In genomic region chr13:99600318-99600717, GRCh38 we compare ENCODE assay signal across 15 cellular contexts. TPM values are rescaled to one million over a fixed set of nuclear protein-coding genes. Genes with fewer than 3 reads are reported as not detected.
A peak's percentile ranks its signal among the peaks of the same experiment; 100 is the strongest.
DNase-seq lines count a peak whose midpoint lies in the region; ATAC-seq, FAIRE-seq and TF ChIP-seq lines count a peak whose summit lies in the region.
"Had no signal": no experiment of that assay in that cellular context is flagged by ENCODE, and none has a peak within 500 bp of the region (broad histone marks: within the 10 kb centered on the region; RNA-seq: fewer than 3 reads in every experiment).

No MANE protein-coding gene starts in this region.

- H3K36me3 ChIP-seq in OCI-LY3 (replicated peaks; ENCODE audit: low read depth, low read length): no peaks in the 10 kb centered on the region

- no peak overlapping the region for H3K4me3 Mint-ChIP-seq in natural killer cell
- no peak overlapping the region for H3K4me3 Mint-ChIP-seq in natural killer cell treated with Interleukin-12 subunit alpha and Interleukin-12 subunit beta and Interleukin-15 and Interleukin-18, amount 100 ng/mL, for 72 hours
- no peak overlapping the region for H3K4me3 Mint-ChIP-seq in type B pancreatic cell
- H3K4me3 Mint-ChIP-seq: stimulated activated effector memory CD8-positive, alpha-beta T cell treated with anti-CD3 and anti-CD28 coated beads, Interleukin-12 subunit alpha, Interleukin-12 subunit beta, amount 100 ng/mL, for 72 hours had no signal

- no peak overlapping the region for H3K27ac ChIP-seq in OCI-LY3 (ENCODE audit: low read length)

- no peaks in the 10 kb centered on the region for H3K27me3 ChIP-seq in OCI-LY3 (ENCODE audit: low read depth, low read length)

- H3K4me1 ChIP-seq in OCI-LY3 (ENCODE audit: low read length): peaks cover 18% of the 10 kb centered on the region

- H3K9ac ChIP-seq in OCI-LY3 (ENCODE audit: low read length): no peak overlapping the region

- 0 out of 2 replicates have a peak overlapping the region, but pooled peaks have one; percentile 8 for H3K4me2 ChIP-seq in OCI-LY3 (ENCODE audit: low read length)

- no peaks in the 10 kb centered on the region for H3K79me2 ChIP-seq in OCI-LY3 (ENCODE audit: low read length)

- H3K9me3 ChIP-seq in OCI-LY3 (ENCODE audit: insufficient read depth, low read length): no peaks in the 10 kb centered on the region

- no peak for FAIRE-seq in HTR-8/SVneo (lab: Jason Lieb, UNC)
- FAIRE-seq: colon had no signal

- intact Hi-C loops in natural killer cell (cut with micrococcal nuclease): no loop called here

- H3K27ac Mint-ChIP-seq in natural killer cell (no peak overlapping the region), type B pancreatic cell (no peak overlapping the region)
- H3K27ac Mint-ChIP-seq in natural killer cell treated with Interleukin-12 subunit alpha and Interleukin-12 subunit beta and Interleukin-15 and Interleukin-18, amount 100 ng/mL, for 72 hours: no peak overlapping the region
- H3K27ac Mint-ChIP-seq: stimulated activated effector memory CD8-positive, alpha-beta T cell treated with anti-CD3 and anti-CD28 coated beads, Interleukin-12 subunit alpha, Interleukin-12 subunit beta, amount 100 ng/mL, for 72 hours had no signal

- H2AFZ ChIP-seq in OCI-LY3 (ENCODE audit: low read depth, low read length): peak overlapping the region; percentile 59

- no peak for DNase-seq in natural killer cell
- DNase-seq in natural killer cell treated with Interleukin-12 subunit alpha and Interleukin-12 subunit beta and Interleukin-15 and Interleukin-18, amount 100 ng/mL, for 72 hours (ENCODE audit: low spot score): no peak
- DNase-seq in erythroblast (lab: John Stamatoyannopoulos, UW): peak; percentile 20 to 31
- DNase-seq in type B pancreatic cell (ENCODE audit: extremely low spot score, unreplicated experiment): no peak
- DNase-seq in HTR-8/SVneo (ENCODE audit: insufficient read length, low spot score): no peak
- DNase-seq in cerebellum (ENCODE audit: low spot score): no peak
- DNase-seq: activated CD8-positive, alpha-beta memory T cell treated with anti-CD3 and anti-CD28 coated beads for 24 hours; AML-193; foreskin fibroblast; left ventricle myocardium superior had no signal

- TF ChIP-seq CTCF in natural killer cell (IDR thresholded peaks at IDR 0.05): no peak
- peak; percentile 49 for TF ChIP-seq CTCF in OCI-LY3 (IDR thresholded peaks at IDR 0.05; ENCODE audit: low read depth, low read length)
- TF ChIP-seq CTCF in type B pancreatic cell (conservative IDR thresholded peaks at IDR 0.05): peak; percentile 53

- H4K20me1 ChIP-seq in OCI-LY3 (ENCODE audit: insufficient read depth, low read length): no peaks in the 10 kb centered on the region

- no peak for TF ChIP-seq POLR2A in erythroblast (IDR thresholded peaks at IDR 0.05; ENCODE audit: low read length)

- H3K9me3 Mint-ChIP-seq in natural killer cell (no peaks in the 10 kb centered on the region), type B pancreatic cell (no peaks in the 10 kb centered on the region)
- H3K9me3 Mint-ChIP-seq in natural killer cell treated with Interleukin-12 subunit alpha and Interleukin-12 subunit beta and Interleukin-15 and Interleukin-18, amount 100 ng/mL, for 72 hours: no peaks in the 10 kb centered on the region
- H3K9me3 Mint-ChIP-seq: activated naive CD4-positive, alpha-beta T cell treated with anti-CD3 and anti-CD28 coated beads, Interleukin-2, amount 50 U/mL, for 72 hours; stimulated activated effector memory CD8-positive, alpha-beta T cell treated with anti-CD3 and anti-CD28 coated beads, Interleukin-12 subunit alpha, Interleukin-12 subunit beta, amount 100 ng/mL, for 72 hours had no signal

- H3K4me3 ChIP-seq in OCI-LY3 (ENCODE audit: low read length): no peak overlapping the region

- H3K27me3 Mint-ChIP-seq in natural killer cell (ENCODE audit: low read depth in 2 of 2) (peaks cover 0 to 4% of the 10 kb centered on the region in 2 donors), type B pancreatic cell (peaks cover 13% of the 10 kb centered on the region)
- peaks cover 0 to 6% of the 10 kb centered on the region in 2 donors for H3K27me3 Mint-ChIP-seq in natural killer cell treated with Interleukin-12 subunit alpha and Interleukin-12 subunit beta and Interleukin-15 and Interleukin-18, amount 100 ng/mL, for 72 hours

- H3K4me1 Mint-ChIP-seq in natural killer cell (peaks cover 23 to 24% of the 10 kb centered on the region in 2 donors), type B pancreatic cell (ENCODE audit: unreplicated experiment) (peaks cover 10% of the 10 kb centered on the region)
- H3K4me1 Mint-ChIP-seq in natural killer cell treated with Interleukin-12 subunit alpha and Interleukin-12 subunit beta and Interleukin-15 and Interleukin-18, amount 100 ng/mL, for 72 hours (ENCODE audit: low read depth in 2 of 2): peaks cover 17 to 23% of the 10 kb centered on the region in 2 donors

- ATAC-seq in natural killer cell: peak in 2 of 3 donors; percentile 34
- no peak for ATAC-seq in natural killer cell treated with Interleukin-12 subunit alpha and Interleukin-12 subunit beta and Interleukin-15 and Interleukin-18, amount 100 ng/mL, for 72 hours
- ATAC-seq in GM18517 (IDR thresholded peaks at IDR 0.05; ENCODE audit: unreplicated experiment): no peak
- ATAC-seq: activated naive CD4-positive, alpha-beta T cell treated with anti-CD3 and anti-CD28 coated beads, Interleukin-2, amount 50 U/mL, for 72 hours; left ventricle myocardium superior; stimulated activated effector memory CD8-positive, alpha-beta T cell treated with anti-CD3 and anti-CD28 coated beads, Interleukin-12 subunit alpha, Interleukin-12 subunit beta, amount 100 ng/mL, for 72 hours had no signal

- H3K36me3 Mint-ChIP-seq in natural killer cell (no peaks in the 10 kb centered on the region), type B pancreatic cell (no peaks in the 10 kb centered on the region)
- H3K36me3 Mint-ChIP-seq in natural killer cell treated with Interleukin-12 subunit alpha and Interleukin-12 subunit beta and Interleukin-15 and Interleukin-18, amount 100 ng/mL, for 72 hours: no peaks in the 10 kb centered on the region
- H3K36me3 Mint-ChIP-seq: activated naive CD4-positive, alpha-beta T cell treated with anti-CD3 and anti-CD28 coated beads, Interleukin-2, amount 50 U/mL, for 72 hours; stimulated activated effector memory CD8-positive, alpha-beta T cell treated with anti-CD3 and anti-CD28 coated beads, Interleukin-12 subunit alpha, Interleukin-12 subunit beta, amount 100 ng/mL, for 72 hours had no signal

RNA-seq across cellular contexts. Expression of gene CLYBL, which starts 6.2 kb away (rescaled TPM):
- total RNA-seq in natural killer cell: 1 to 10 TPM; 5.5 to 7.6 (median 6.1) TPM
- 1 to 10 TPM; 2.3 to 3.1 TPM for total RNA-seq in natural killer cell treated with Interleukin-12 subunit alpha and Interleukin-12 subunit beta and Interleukin-15 and Interleukin-18, amount 100 ng/mL, for 72 hours
- 7.2 and 19.6 TPM in 2 replicates for total RNA-seq in type B pancreatic cell (ENCODE audit: low replicate concordance)
- 6.3 TPM for total RNA-seq in cerebellum

Comparison
In these comparisons a context has a peak if more than half of its experiments do, and no peak if none do; other contexts are left out.
1. ATAC-seq: peak in natural killer cell (2 of 3); none in natural killer cell treated with Interleukin-12 subunit alpha and Interleukin-12 subunit beta and Interleukin-15 and Interleukin-18, amount 100 ng/mL, for 72 hours (0 of 2) and GM18517 (single experiment).
2. DNase-seq: peak in erythroblast (2 of 2); none in natural killer cell (single experiment), natural killer cell treated with Interleukin-12 subunit alpha and Interleukin-12 subunit beta and Interleukin-15 and Interleukin-18, amount 100 ng/mL, for 72 hours (single experiment), type B pancreatic cell (single experiment), HTR-8/SVneo (single experiment) and cerebellum (single experiment).